In genomic region chr7:36440880-36441279, GRCh38 we compare ENCODE assay signal across 8 cellular contexts. TPM values are rescaled to one million over a fixed set of nuclear protein-coding genes. Genes with fewer than 3 reads are reported as not detected.
DNase-seq lines count a peak whose midpoint lies in the region; ATAC-seq and TF ChIP-seq lines count a peak whose summit lies in the region.

No MANE protein-coding gene starts in this region.

- TF ChIP-seq POLR2A in transverse colon (IDR thresholded peaks at IDR 0.05), result no peak

- H3K27ac ChIP-seq in heart right ventricle (no peak overlapping the region), OCI-LY1 (ENCODE audit: low read depth, low read length, poor library complexity, severe bottlenecking) (no peak overlapping the region), foreskin keratinocyte (no peak overlapping the region), transverse colon (no peak overlapping the region)

- TF ChIP-seq CTCF in heart right ventricle (IDR thresholded peaks at IDR 0.05) (peak in 8 of 9 donors; percentile 6 to 51 (median 45)), OCI-LY1 (IDR thresholded peaks at IDR 0.05; ENCODE audit: low read length) (peak; percentile 65), foreskin keratinocyte (conservative IDR thresholded peaks at IDR 0.05) (peak; percentile 61), transverse colon (IDR thresholded peaks at IDR 0.05) (peak; percentile 13 to 33 (median 27))

- no peak for DNase-seq in heart right ventricle
- DNase-seq in Right ventricle myocardium inferior (ENCODE audit: missing footprints), result no peak
- DNase-seq in foreskin keratinocyte, result peak in 1 of 2 donors; percentile 17
- no peak for DNase-seq in transverse colon
- no peak for DNase-seq in activated CD4-positive, alpha-beta T cell treated with anti-CD3 and anti-CD28 coated beads, Interleukin-2, amount 50 U/mL, for 4 hours
- DNase-seq in amniotic stem cell (lab: John Stamatoyannopoulos, UW), result no peak

- H3K4me3 ChIP-seq in heart right ventricle (no peak overlapping the region), OCI-LY1 (ENCODE audit: low read depth, low read length, poor library complexity, severe bottlenecking) (no peak overlapping the region), transverse colon (no peak overlapping the region)

- H3F3A ChIP-seq in OCI-LY1 (ENCODE audit: insufficient read depth, low read length), result 0 out of 2 replicates have a peak, but pooled peaks cover 3% of the 10 kb centered on the region

- no peaks in the 10 kb centered on the region for H3K4me1 ChIP-seq in heart right ventricle
- no peaks in the 10 kb centered on the region for H3K4me1 ChIP-seq in OCI-LY1 (ENCODE audit: insufficient read depth, low read length, severe bottlenecking)
- H3K4me1 ChIP-seq in foreskin keratinocyte, result no peaks in the 10 kb centered on the region
- H3K4me1 ChIP-seq in transverse colon, result no peaks in the 10 kb centered on the region

- H3K9me3 ChIP-seq in heart right ventricle (no peaks in the 10 kb centered on the region), OCI-LY1 (ENCODE audit: low read length) (no peaks in the 10 kb centered on the region), transverse colon (no peaks in the 10 kb centered on the region)

- ATAC-seq in heart right ventricle (no peak), Right ventricle myocardium inferior (no peak), foreskin keratinocyte (peak; percentile 34)
- no peak for ATAC-seq in activated CD4-positive, CD25-positive, alpha-beta regulatory T cell treated with anti-CD3 and anti-CD28 coated beads, Interleukin-2, amount 50 U/mL, for 24 hours

- H4K20me1 ChIP-seq in OCI-LY1 (ENCODE audit: insufficient read depth, low read length), result no peaks in the 10 kb centered on the region

- TF ChIP-seq EP300 in transverse colon (IDR thresholded peaks at IDR 0.05; ENCODE audit: low read depth), result no peak

- in situ Hi-C loops in transverse colon (cut with MboI; ENCODE audit: low pct_ligation_motif_present in 1 of 4, low pct_unique_long_range_greater_than_20kb in 1 of 4, low sequenced_read_pairs in 3 of 4), result no loop called here

- 67 to 72% methylated on average over 3 of the region's 3 CpGs for WGBS in heart right ventricle, 2 donors
- 48 to 65% methylated on average over 3 of the region's 3 CpGs for WGBS in transverse colon (ENCODE audit: low coverage in 1 of 2), 2 donors

- intact Hi-C loops in heart right ventricle (cut with DNase I), result no loop called here
- intact Hi-C loops in Right ventricle myocardium inferior (cut with DNase I), result no loop called here
- intact Hi-C loops in transverse colon (cut with DNase I; ENCODE audit: low total_unique reads), result no loop called here

- H2AFZ ChIP-seq in OCI-LY1 (ENCODE audit: low read length), result no peak overlapping the region

- no peak overlapping the region for H3K4me2 ChIP-seq in OCI-LY1 (ENCODE audit: low read length)

- H3K79me2 ChIP-seq in OCI-LY1 (ENCODE audit: insufficient read depth, low read length), result no peaks in the 10 kb centered on the region

- H3K36me3 ChIP-seq in heart right ventricle (peaks cover 0 to 20% (median 0%) of the 10 kb centered on the region in 9 donors), OCI-LY1 (ENCODE audit: insufficient read depth, low read length) (peaks cover 79% of the 10 kb centered on the region), transverse colon (no peaks in the 10 kb centered on the region)

- no peaks in the 10 kb centered on the region for H3K27me3 ChIP-seq in heart right ventricle
- H3K27me3 ChIP-seq in OCI-LY1 (ENCODE audit: insufficient read depth, low read length), result no peaks in the 10 kb centered on the region
- H3K27me3 ChIP-seq in foreskin keratinocyte, result no peaks in the 10 kb centered on the region
- H3K27me3 ChIP-seq in transverse colon, result no peaks in the 10 kb centered on the region

- no peaks in the 10 kb centered on the region for H3K9me2 ChIP-seq in OCI-LY1 (ENCODE audit: low read depth, low read length)

- no peak overlapping the region for H3K9ac ChIP-seq in OCI-LY1 (ENCODE audit: low read length)

RNA-seq across cellular contexts. Expression of gene ANLN, which starts 51.2 kb away (rescaled TPM):
- total RNA-seq in heart right ventricle (10 to 100 TPM in 1 of 10 donors, 1 to 10 TPM in 9; 1.3 to 13.4 (median 2.1) TPM), Right ventricle myocardium inferior (3.3 TPM), foreskin keratinocyte (166 and 168 TPM in 2 replicates), transverse colon (10 to 100 TPM in 1 of 4 donors, 1 to 10 TPM in 2, under 1 TPM in 1; 0.37 to 97.1 (median 5.7) TPM)
- polyA plus RNA-seq in heart right ventricle (under 1 TPM; 0.38 to 0.51 TPM), foreskin keratinocyte (54.4 and 68.6 TPM in 2 replicates)
